Comparison of ENCODE assay signal across 8 cellular contexts in genomic region chr13:94967183-94968039, GRCh38.
A peak's percentile ranks its signal among the peaks of the same experiment; 100 is the strongest.
DNase-seq lines count a peak whose midpoint lies in the region; ATAC-seq and TF ChIP-seq lines count a peak whose summit lies in the region.

No MANE protein-coding gene starts in this region.

- peaks cover 79% of the 10 kb centered on the region for H3K27me3 ChIP-seq in GM23248 (replicated peaks; ENCODE audit: insufficient read depth)
- H3K27me3 ChIP-seq in heart right ventricle, result peaks cover 0 to 100% (median 89%) of the 10 kb centered on the region in 7 donors

- H3K27ac Mint-ChIP-seq in Calu3 (ENCODE audit: unreplicated experiment), result no peak overlapping the region

- no peaks in the 10 kb centered on the region for H3F3A ChIP-seq in GM23248 (ENCODE audit: insufficient read depth)

- H3K4me3 ChIP-seq in GM23248 (peak overlapping the region; percentile 50), WI38 (ENCODE audit: low read depth, low read length) (peak overlapping the region; percentile 34), heart right ventricle (peak overlapping the region in 9 of 10 donors; percentile 12 to 37 (median 24))

- TF ChIP-seq CTCF in Calu3 (IDR thresholded peaks at IDR 0.05; ENCODE audit: unreplicated experiment), result no peak
- no peak for TF ChIP-seq CTCF in WI38 (IDR thresholded peaks at IDR 0.05; ENCODE audit: low read depth, low read length)
- TF ChIP-seq CTCF in heart right ventricle (IDR thresholded peaks at IDR 0.05), result no peak

- H4K20me1 ChIP-seq in GM23248 (ENCODE audit: insufficient read depth), result no peaks in the 10 kb centered on the region

- H3K4me1 ChIP-seq in GM23248 (ENCODE audit: insufficient read depth) (no peaks in the 10 kb centered on the region), heart right ventricle (peaks cover 0 to 21% (median 9%) of the 10 kb centered on the region in 9 donors)

- H3K27me3 Mint-ChIP-seq in Calu3 (ENCODE audit: unreplicated experiment), result peaks cover 12% of the 10 kb centered on the region

- peak overlapping the region; percentile 48; the same call in 1 of the 2 replicates for H2AFZ ChIP-seq in GM23248

- no peaks in the 10 kb centered on the region for H3K4me1 Mint-ChIP-seq in Calu3 (ENCODE audit: low read depth, unreplicated experiment)

- H3K36me3 Mint-ChIP-seq in Calu3 (ENCODE audit: insufficient read depth, unreplicated experiment), result no peaks in the 10 kb centered on the region

- CTCF ChIA-PET in Calu3 (lab: Charles Lee), result no interaction called here

- H3K27ac ChIP-seq in GM23248 (no peak overlapping the region), heart right ventricle (no peak overlapping the region)

- intact Hi-C loops in Calu3 (cut with micrococcal nuclease; ENCODE audit: unreplicated experiment) (no loop called here), heart right ventricle (cut with DNase I) (no loop called here), sciatic nerve (cut with DNase I) (no loop called here)

- WGBS in GM23248 (ENCODE audit: low coverage in 1 of 2, low lambda C conversion rate in 2 of 2, missing lambda C conversion rate in 2 of 2), 2 experiments, result 3 to 4% methylated on average over 32 to 46 of the region's 61 CpGs
- WGBS in heart right ventricle, 2 donors, result 2% methylated on average over 61 of the region's 61 CpGs

- peak; percentile 2 for DNase-seq in Calu3
- peak; percentile 53 for DNase-seq in GM23248
- no peak for DNase-seq in heart right ventricle
- no peak for DNase-seq in sciatic nerve (ENCODE audit: low spot score)
- DNase-seq in cortex of kidney (lab: John Stamatoyannopoulos, UW), result no peak
- no peak for DNase-seq in activated gamma-delta T cell treated with Interleukin-2 at 50 U/mL for 16 hours

- no TSS peak for BruUV-seq in Calu3 (replicated peaks; lab: Mats Ljungman, UMichigan)

- in situ Hi-C loops in GM23248 (cut with MboI), result no loop called here

- peak overlapping the region; percentile 36 for H3K4me2 ChIP-seq in GM23248 (ENCODE audit: unreplicated experiment)

- H3K9me3 ChIP-seq in GM23248 (ENCODE audit: low read depth) (no peaks in the 10 kb centered on the region), heart right ventricle (no peaks in the 10 kb centered on the region)

- H3K9me2 ChIP-seq in GM23248 (ENCODE audit: insufficient read depth), result no peaks in the 10 kb centered on the region

- H3K9me3 Mint-ChIP-seq in Calu3 (ENCODE audit: low read depth, unreplicated experiment), result no peaks in the 10 kb centered on the region

- H3K79me2 ChIP-seq in GM23248 (ENCODE audit: insufficient read depth), result no peaks in the 10 kb centered on the region

- no peak overlapping the region for H3K9ac ChIP-seq in GM23248

- H3K4me3 Mint-ChIP-seq in Calu3 (ENCODE audit: low read depth, unreplicated experiment), result no peak overlapping the region

- H3K36me3 ChIP-seq in GM23248 (ENCODE audit: low read depth) (no peaks in the 10 kb centered on the region), heart right ventricle (no peaks in the 10 kb centered on the region)

- ATAC-seq in heart right ventricle (peak in 2 of 8 donors; percentile 45 to 46), sciatic nerve (peak; percentile 13), GM21576 (IDR thresholded peaks at IDR 0.05; ENCODE audit: unreplicated experiment) (no peak)

Comparison
In these comparisons a context has a peak if more than half of its experiments do, and no peak if none do; other contexts are left out.
1. DNase-seq: peak in Calu3 (single experiment) and GM23248 (single experiment); none in heart right ventricle (0 of 2), sciatic nerve (single experiment), cortex of kidney (single experiment) and activated gamma-delta T cell treated with Interleukin-2 at 50 U/mL for 16 hours (single experiment).
2. Peak in every context shown above with its lines, with median percentiles within 50 percentile points of each other: H3K4me3 ChIP-seq.